ENCODE assay signal across 13 cellular contexts in the genomic region with DNA sequence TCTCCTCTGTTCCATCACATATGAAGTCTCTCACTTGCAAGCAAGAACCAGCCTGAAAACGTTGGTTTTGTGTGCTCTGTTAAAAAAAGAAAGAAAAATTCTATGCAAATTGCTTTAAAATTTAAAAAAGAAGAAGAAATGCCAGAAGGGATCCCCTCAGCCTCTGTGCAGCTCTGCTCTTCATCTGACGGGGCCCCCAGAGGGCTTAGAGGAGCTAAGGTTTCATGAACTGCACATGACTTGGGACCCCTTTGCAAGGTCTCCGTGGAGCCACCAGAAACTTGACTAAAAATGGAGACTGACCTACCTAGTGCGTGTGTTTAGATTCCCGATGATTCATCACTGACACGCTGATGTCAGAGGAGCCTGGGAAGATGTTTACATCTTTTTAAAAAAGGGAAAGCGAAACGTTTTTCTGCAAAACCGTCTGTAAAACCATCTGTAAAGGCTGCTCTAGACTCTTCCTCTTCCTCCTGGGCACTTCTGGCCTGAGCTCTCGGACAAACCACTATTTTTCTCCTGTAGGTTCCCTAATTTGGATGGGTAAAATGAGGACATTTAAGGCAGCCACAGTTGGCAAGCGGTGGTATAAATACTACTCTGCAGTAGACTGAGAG.
DNase-seq lines count a peak whose midpoint lies in the region; ATAC-seq, FAIRE-seq and TF ChIP-seq lines count a peak whose summit lies in the region.
"Had no signal": no experiment of that assay in that cellular context is flagged by ENCODE, and none has a peak within 500 bp of the region (broad histone marks: within the 10 kb centered on the region; RNA-seq: fewer than 3 reads in every experiment).

No MANE protein-coding gene starts in this region.

- no peak for TF ChIP-seq POLR2A in GM12892 (IDR thresholded peaks at IDR 0.05; ENCODE audit: low read depth, low read length)
- no peak for TF ChIP-seq POLR2A in NB4 (IDR thresholded peaks at IDR 0.05; ENCODE audit: extremely low read depth, insufficient read length)

- ATAC-seq in lower lobe of right lung (no peak), HG02852 (IDR thresholded peaks at IDR 0.05; ENCODE audit: unreplicated experiment) (no peak)
- ATAC-seq: sciatic nerve had no signal

- H4K20me1 ChIP-seq in osteoblast (ENCODE audit: insufficient read depth, low read length), result peaks cover 6% of the 10 kb centered on the region

- H3K4me1 ChIP-seq in osteoblast (ENCODE audit: insufficient read depth, low read length) (peaks cover 6% of the 10 kb centered on the region), lower lobe of right lung (peaks cover 19% of the 10 kb centered on the region), small intestine (ENCODE audit: control insufficient read depth in 2 of 2, insufficient read depth in 1 of 2, low read depth in 1 of 2, low read length in 1 of 2) (peaks cover 0 to 3% of the 10 kb centered on the region in 2 donors)

- TF ChIP-seq CTCF in NB4 (IDR thresholded peaks at IDR 0.05; ENCODE audit: low read depth, low read length) (no peak), astrocyte of the spinal cord (IDR thresholded peaks at IDR 0.05; ENCODE audit: low read depth, low read length) (no peak), osteoblast (IDR thresholded peaks at IDR 0.05; ENCODE audit: extremely low read depth, low read depth, low read length) (no peak), lower lobe of right lung (IDR thresholded peaks at IDR 0.05) (no peak)

- DNase-seq in GM12892 (ENCODE audit: insufficient read length), result no peak
- peak; percentile 77 for DNase-seq in NB4 (ENCODE audit: low read depth)
- peak; percentile 47 for DNase-seq in astrocyte of the spinal cord (ENCODE audit: low read depth, low spot score)
- DNase-seq in osteoblast (ENCODE audit: insufficient read length, low spot score, missing footprints), result peak; percentile 95
- DNase-seq in DMS153 treated with DMSO at 0.1 percent for 48 hours (lab: John Stamatoyannopoulos, UW; ENCODE audit: unreplicated experiment), result no peak
- DNase-seq in lower lobe of right lung, result no peak
- no peak for DNase-seq in small intestine
- DNase-seq: central memory CD4-positive, alpha-beta T cell; NCI-H187; upper lobe of left lung; WERI-Rb-1 had no signal

- H3K27ac ChIP-seq in osteoblast (ENCODE audit: low read depth, low read length), result no peak overlapping the region
- H3K27ac ChIP-seq in lower lobe of right lung, result no peak overlapping the region
- H3K27ac ChIP-seq in small intestine (ENCODE audit: low read depth in 1 of 2, low read length in 1 of 2), result no peak overlapping the region
- H3K27ac ChIP-seq: upper lobe of left lung, WERI-Rb-1 had no signal

- intact Hi-C loops in lower lobe of right lung (cut with DNase I), result no loop called here

- H3K9me3 ChIP-seq in osteoblast (ENCODE audit: low read depth, low read length), result no peaks in the 10 kb centered on the region
- H3K9me3 ChIP-seq in lower lobe of right lung, result no peaks in the 10 kb centered on the region
- H3K9me3 ChIP-seq in small intestine (ENCODE audit: control insufficient read depth, low read depth), result no peaks in the 10 kb centered on the region
- H3K9me3 ChIP-seq: upper lobe of left lung had no signal

- H3K79me2 ChIP-seq in osteoblast (ENCODE audit: insufficient read depth, low read length), result no peaks in the 10 kb centered on the region

- H3K36me3 ChIP-seq in osteoblast (ENCODE audit: insufficient read depth, low read length) (no peaks in the 10 kb centered on the region), lower lobe of right lung (no peaks in the 10 kb centered on the region), small intestine (ENCODE audit: control insufficient read depth in 2 of 2, insufficient read depth in 2 of 2, low read length in 2 of 2) (no peaks in the 10 kb centered on the region)
- H3K36me3 ChIP-seq: upper lobe of left lung had no signal

- peaks cover 98% of the 10 kb centered on the region for H3K27me3 ChIP-seq in osteoblast (ENCODE audit: insufficient read depth, low read length)
- H3K27me3 ChIP-seq in lower lobe of right lung (ENCODE audit: low read depth), result peaks cover 97% of the 10 kb centered on the region
- peaks cover 2 to 57% of the 10 kb centered on the region in 2 donors for H3K27me3 ChIP-seq in small intestine (ENCODE audit: control insufficient read depth in 2 of 2, insufficient read depth in 2 of 2, low read length in 2 of 2)

- H2AFZ ChIP-seq in osteoblast (ENCODE audit: low read length), result no peak overlapping the region

- 7 to 11% (median 10%) methylated on average over 11 of the region's 11 CpGs for WGBS in small intestine, 3 donors

- FAIRE-seq in GM12892 (lab: Jason Lieb, UNC) (peak; percentile 57), small intestine (lab: Jason Lieb, UNC) (no peak)

- H3K4me2 ChIP-seq in osteoblast (ENCODE audit: insufficient read depth, low read length), result peak overlapping the region; percentile 70

- in situ Hi-C loops in astrocyte of the spinal cord (cut with HindIII; ENCODE audit: low sequenced_read_pairs), result no loop called here

- H3K4me3 ChIP-seq in NB4 (ENCODE audit: low read depth, low read length) (peak overlapping the region; percentile 32), astrocyte of the spinal cord (ENCODE audit: low read depth, low read length) (no peak overlapping the region), osteoblast (ENCODE audit: insufficient read depth, low read length) (no peak overlapping the region), lower lobe of right lung (no peak overlapping the region), small intestine (ENCODE audit: low read depth in 1 of 2, low read length in 2 of 2) (no peak overlapping the region)
- H3K4me3 ChIP-seq: upper lobe of left lung had no signal

Comparison
In these comparisons a context has a peak if more than half of its experiments do, and no peak if none do; other contexts are left out.
1. DNase-seq: peak in NB4 (single experiment), astrocyte of the spinal cord (single experiment) and osteoblast (single experiment); none in GM12892 (single experiment), DMS153 treated with DMSO at 0.1 percent for 48 hours (single experiment), lower lobe of right lung (single experiment) and small intestine (single experiment).